Comparison of ENCODE assay signal across 16 cellular contexts in genomic region chr9:126347093-126347492, GRCh38. TPM values are rescaled to one million over a fixed set of nuclear protein-coding genes. Genes with fewer than 3 reads are reported as not detected.
DNase-seq lines count a peak whose midpoint lies in the region; FAIRE-seq and TF ChIP-seq lines count a peak whose summit lies in the region.
"Had no signal": no experiment of that assay in that cellular context is flagged by ENCODE, and none has a peak within 500 bp of the region (broad histone marks: within the 10 kb centered on the region; RNA-seq: fewer than 3 reads in every experiment).

No MANE protein-coding gene starts in this region.

- TF ChIP-seq POLR2A in sigmoid colon (IDR thresholded peaks at IDR 0.05) = no peak

- H3K27ac ChIP-seq in SJCRH30 = peak overlapping the region; percentile 53
- peak overlapping the region; percentile 50 for H3K27ac ChIP-seq in left ventricle myocardium inferior (replicated peaks)
- peak overlapping the region in 3 of 4 donors; percentile 18 to 50 (median 47) for H3K27ac ChIP-seq in sigmoid colon
- no peak overlapping the region for H3K27ac ChIP-seq in A673 (ENCODE audit: low read depth, low read length, poor library complexity, severe bottlenecking)
- H3K27ac ChIP-seq: brain microvascular endothelial cell, PC-9 had no signal

- WGBS in sigmoid colon, 2 donors = 70 to 88% methylated on average over 5 of the region's 5 CpGs

- H3K27me3 ChIP-seq in SJCRH30 (no peaks in the 10 kb centered on the region), left ventricle myocardium inferior (ENCODE audit: low read depth) (no peaks in the 10 kb centered on the region), sigmoid colon (no peaks in the 10 kb centered on the region), A673 (replicated peaks; ENCODE audit: insufficient read depth, low read depth, low read length, poor library complexity) (no peaks in the 10 kb centered on the region)
- H3K27me3 ChIP-seq: brain microvascular endothelial cell, MG63 had no signal

- intact Hi-C loops in left ventricle myocardium inferior (cut with micrococcal nuclease) = no loop called here
- intact Hi-C loops in sigmoid colon (cut with DNase I) = no loop called here
- intact Hi-C loops in A673 (cut with micrococcal nuclease; ENCODE audit: unreplicated experiment) = no loop called here

- no peak overlapping the region for H3K4me3 ChIP-seq in SJCRH30
- no peak overlapping the region for H3K4me3 ChIP-seq in left ventricle myocardium inferior
- H3K4me3 ChIP-seq in sigmoid colon = no peak overlapping the region
- H3K4me3 ChIP-seq in A673 (ENCODE audit: low read depth, low read length, poor library complexity, severe bottlenecking) = no peak overlapping the region
- H3K4me3 ChIP-seq: HAP-1, MG63, PC-9 had no signal

- FAIRE-seq in HTR-8/SVneo (lab: Jason Lieb, UNC) = no peak

- TF ChIP-seq CTCF in left ventricle myocardium inferior (IDR thresholded peaks at IDR 0.05; ENCODE audit: borderline replicate concordance) (no peak), sigmoid colon (IDR thresholded peaks at IDR 0.05) (no peak), A673 (conservative IDR thresholded peaks at IDR 0.05; ENCODE audit: low read depth, low read length) (no peak)

- no peak for TF ChIP-seq EP300 in sigmoid colon (IDR thresholded peaks at IDR 0.05)

- POLR2A ChIA-PET in A673 (lab: Charles Lee; ENCODE audit: low non-redundant PET) = no interaction called here

- peaks cover 22% of the 10 kb centered on the region for H3K4me1 ChIP-seq in SJCRH30
- peaks cover 20% of the 10 kb centered on the region for H3K4me1 ChIP-seq in left ventricle myocardium inferior
- peaks cover 0 to 4% (median under 1%) of the 10 kb centered on the region in 4 donors for H3K4me1 ChIP-seq in sigmoid colon
- H3K4me1 ChIP-seq in A673 (ENCODE audit: insufficient read depth, low read length, poor library complexity, severe bottlenecking) = peaks cover under 1% of the 10 kb centered on the region

- peaks cover 31% of the 10 kb centered on the region for H3K36me3 ChIP-seq in SJCRH30
- peaks cover 44% of the 10 kb centered on the region for H3K36me3 ChIP-seq in left ventricle myocardium inferior
- peaks cover 0 to 14% (median 0%) of the 10 kb centered on the region in 4 donors for H3K36me3 ChIP-seq in sigmoid colon
- no peaks in the 10 kb centered on the region for H3K36me3 ChIP-seq in A673 (ENCODE audit: insufficient read depth, low read length, poor library complexity, severe bottlenecking)
- H3K36me3 ChIP-seq: brain microvascular endothelial cell, MG63 had no signal

- DNase-seq in D341Med (ENCODE audit: low spot score) (peak; percentile 19), SJCRH30 (no peak), left ventricle myocardium inferior (no peak), sigmoid colon (no peak), HTR-8/SVneo (ENCODE audit: insufficient read length, low spot score) (no peak), NCI-H187 (lab: John Stamatoyannopoulos, UW) (no peak), AG08395 (ENCODE audit: low spot score) (no peak), A673 (ENCODE audit: low spot score) (no peak)
- DNase-seq: activated CD4-positive, CD25-positive, alpha-beta regulatory T cell; activated naive CD4-positive, alpha-beta T cell; brain microvascular endothelial cell; foreskin melanocyte; MG63; PC-9; stimulated activated naive CD8-positive, alpha-beta T cell treated with anti-CD3 and anti-CD28 coated beads, Interleukin-15, amount 100 ng/mL, for 72 hours had no signal

- H3K9me3 ChIP-seq in SJCRH30 (replicated peaks) (peaks cover 12% of the 10 kb centered on the region; the same call in 1 of the 2 replicates), left ventricle myocardium inferior (replicated peaks) (peaks cover 21% of the 10 kb centered on the region), sigmoid colon (peaks cover 0 to 4% (median 0%) of the 10 kb centered on the region in 4 donors), A673 (ENCODE audit: low read depth, low read length, poor library complexity, severe bottlenecking) (peaks cover 8% of the 10 kb centered on the region)
- H3K9me3 ChIP-seq: HAP-1, MG63 had no signal

- CTCF ChIA-PET in A673 (lab: Charles Lee) = no interaction called here

- BruUV-seq in A673 (replicated peaks; lab: Mats Ljungman, UMichigan) = no TSS peak

RNA-seq across cellular contexts. Expression of gene MVB12B, which starts 20.5 kb away (rescaled TPM):
- total RNA-seq in SJCRH30 (2014; rRNA removed; shearing (Covaris generic)) = 19.5 and 21.9 TPM in 2 replicates
- 11.2 TPM for total RNA-seq in left ventricle myocardium inferior
- total RNA-seq in sigmoid colon = 10 to 100 TPM; 12.2 to 14.4 (median 13.3) TPM
- polyA plus RNA-seq in sigmoid colon = 1 to 10 TPM; 5.1 to 8.9 (median 6.0) TPM
- 12.3 and 17.9 TPM in 2 replicates for total RNA-seq in A673 (2021)
